ENCODE assay signal across 25 cellular contexts in genomic region chr3:136675150-136675858, GRCh38.
"Had no signal": no experiment of that assay in that cellular context is flagged by ENCODE, and none has a peak within 500 bp of the region (broad histone marks: within the 10 kb centered on the region; RNA-seq: fewer than 3 reads in every experiment).

No MANE protein-coding gene starts in this region.

- H3K27ac ChIP-seq: adrenal gland, ascending aorta, brain microvascular endothelial cell, ovary, psoas muscle, upper lobe of left lung, WERI-Rb-1 had no signal

- FAIRE-seq: endothelial cell of umbilical vein, TTC549 had no signal

- H3K36me3 ChIP-seq: adrenal gland, brain microvascular endothelial cell, ovary had no signal

- H3K27ac Mint-ChIP-seq: activated CD4-positive, alpha-beta T cell treated with anti-CD3 and anti-CD28 coated beads, Interleukin-2, amount 10 ng/mL, durations not matched to agents 7 days and 5 days; activated CD8-positive, alpha-beta T cell treated with anti-CD3 and anti-CD28 coated beads, Interleukin-2, amount 10 ng/mL, durations not matched to agents 7 days and 5 days; activated naive CD4-positive, alpha-beta T cell treated with anti-CD3 and anti-CD28 coated beads, Interleukin-2, amount 50 U/mL, for 24 hours; mesothelial cell of epicardium had no signal

- H3K9me3 Mint-ChIP-seq: activated CD4-positive, alpha-beta T cell treated with anti-CD3 and anti-CD28 coated beads, Interleukin-2, amount 10 ng/mL, durations not matched to agents 7 days and 5 days; activated naive CD4-positive, alpha-beta T cell treated with anti-CD3 and anti-CD28 coated beads, Interleukin-2, amount 50 U/mL, for 24 hours; mesothelial cell of epicardium; naive thymus-derived CD8-positive, alpha-beta T cell had no signal

- ATAC-seq: activated CD8-positive, alpha-beta T cell treated with anti-CD3 and anti-CD28 coated beads, Interleukin-2, amount 10 ng/mL, durations not matched to agents 7 days and 5 days; esophagus mucosa; left lobe of liver; naive thymus-derived CD8-positive, alpha-beta T cell; psoas muscle; right cardiac atrium; stimulated activated naive CD8-positive, alpha-beta T cell treated with anti-CD3 and anti-CD28 coated beads, Interleukin-15, Interleukin-2, amounts not matched to agents 100 U/mL and 50 U/mL, for 24 hours had no signal

- H3K4me3 Mint-ChIP-seq: activated CD4-positive, alpha-beta T cell treated with anti-CD3 and anti-CD28 coated beads, Interleukin-2, amount 10 ng/mL, durations not matched to agents 7 days and 5 days; activated CD8-positive, alpha-beta T cell treated with anti-CD3 and anti-CD28 coated beads, Interleukin-2, amount 10 ng/mL, durations not matched to agents 7 days and 5 days; activated naive CD4-positive, alpha-beta T cell treated with anti-CD3 and anti-CD28 coated beads, Interleukin-2, amount 50 U/mL, for 24 hours; mesothelial cell of epicardium had no signal

- H3K36me3 Mint-ChIP-seq: mesothelial cell of epicardium had no signal

- DNase-seq: activated CD4-positive, alpha-beta T cell treated with anti-CD3 and anti-CD28 coated beads, Interleukin-2, amount 10 ng/mL, durations not matched to agents 7 days and 5 days; activated CD4-positive, CD25-positive, alpha-beta regulatory T cell treated with anti-CD3 and anti-CD28 coated beads, Interleukin-2, amount 50 U/mL, for 72 hours; activated CD8-positive, alpha-beta T cell treated with anti-CD3 and anti-CD28 coated beads, Interleukin-2, amount 10 ng/mL, durations not matched to agents 7 days and 5 days; activated gamma-delta T cell treated with Interleukin-2 at 50 U/mL for 16 hours; adrenal gland; brain microvascular endothelial cell; caudate nucleus; effector memory CD4-positive, alpha-beta T cell; foreskin melanocyte; naive thymus-derived CD8-positive, alpha-beta T cell; ovary; psoas muscle; right cardiac atrium; stimulated activated CD4-positive, alpha-beta T cell treated with anti-CD3 and anti-CD28 coated beads, Interleukin-4, amount 100 ng/mL, for 24 hours; stimulated activated naive CD8-positive, alpha-beta T cell treated with anti-CD3 and anti-CD28 coated beads, Interleukin-15, Interleukin-2, amounts not matched to agents 100 U/mL and 50 U/mL, for 24 hours; upper lobe of left lung; WERI-Rb-1 had no signal

- H3K9me3 ChIP-seq: adrenal gland, ascending aorta, ovary, psoas muscle, upper lobe of left lung had no signal

- H3K27me3 ChIP-seq: adrenal gland, ascending aorta, brain microvascular endothelial cell, ovary, upper lobe of left lung had no signal

- H3K27me3 Mint-ChIP-seq: activated CD4-positive, alpha-beta T cell treated with anti-CD3 and anti-CD28 coated beads, Interleukin-2, amount 10 ng/mL, durations not matched to agents 7 days and 5 days; activated naive CD4-positive, alpha-beta T cell treated with anti-CD3 and anti-CD28 coated beads, Interleukin-2, amount 50 U/mL, for 24 hours; naive thymus-derived CD8-positive, alpha-beta T cell had no signal

- H3K4me3 ChIP-seq: adrenal gland, ascending aorta, lung, ovary, psoas muscle, upper lobe of left lung had no signal
